Comparison of ENCODE assay signal across 21 cellular contexts in genomic region chr3:106829206-106829605, GRCh38.
DNase-seq lines count a peak whose midpoint lies in the region; ATAC-seq, FAIRE-seq and TF ChIP-seq lines count a peak whose summit lies in the region.
"Had no signal": no experiment of that assay in that cellular context is flagged by ENCODE, and none has a peak within 500 bp of the region (broad histone marks: within the 10 kb centered on the region; RNA-seq: fewer than 3 reads in every experiment).

No MANE protein-coding gene starts in this region.

- peaks cover 6% of the 10 kb centered on the region for H3K36me3 Mint-ChIP-seq in astrocyte (ENCODE audit: low read depth, unreplicated experiment)
- H3K36me3 Mint-ChIP-seq: activated naive CD4-positive, alpha-beta T cell treated with anti-CD3 and anti-CD28 coated beads, Interleukin-2, amount 50 U/mL, for 24 hours had no signal

- H3K79me2 ChIP-seq in astrocyte (ENCODE audit: insufficient read depth, low read length) = no peaks in the 10 kb centered on the region

- H3K9me3 ChIP-seq in astrocyte (ENCODE audit: insufficient read depth, low read depth, low read length) = peaks cover 5% of the 10 kb centered on the region
- H3K9me3 ChIP-seq: thyroid gland had no signal

- no peaks in the 10 kb centered on the region for H3K27me3 Mint-ChIP-seq in astrocyte (ENCODE audit: low read depth, unreplicated experiment)
- H3K27me3 Mint-ChIP-seq: central memory CD8-positive, alpha-beta T cell had no signal

- no peak overlapping the region for H3K9ac ChIP-seq in astrocyte (ENCODE audit: low read length)
- H3K9ac ChIP-seq: KMS-11 had no signal

- peak overlapping the region; percentile 3 for H3K27ac ChIP-seq in astrocyte (ENCODE audit: low read depth, low read length)
- H3K27ac ChIP-seq: A549, foreskin keratinocyte, KMS-11, thyroid gland had no signal

- peaks cover 44% of the 10 kb centered on the region for H3K4me1 ChIP-seq in astrocyte (ENCODE audit: insufficient read depth, low read length)
- H3K4me1 ChIP-seq: A549 had no signal

- ATAC-seq in HG03025 (IDR thresholded peaks at IDR 0.05; ENCODE audit: low FRiP score, unreplicated experiment) (no peak), HG02623 (IDR thresholded peaks at IDR 0.05; ENCODE audit: unreplicated experiment) (no peak)
- ATAC-seq: A549, foreskin keratinocyte, mucosa of descending colon had no signal

- peaks cover 57% of the 10 kb centered on the region for H3K4me1 Mint-ChIP-seq in astrocyte (ENCODE audit: low read depth, unreplicated experiment)
- H3K4me1 Mint-ChIP-seq: activated naive CD4-positive, alpha-beta T cell treated with anti-CD3 and anti-CD28 coated beads, Interleukin-2, amount 50 U/mL, for 24 hours; central memory CD8-positive, alpha-beta T cell had no signal

- H3K27ac Mint-ChIP-seq in astrocyte (ENCODE audit: unreplicated experiment) = peak overlapping the region; percentile 89
- H3K27ac Mint-ChIP-seq: activated naive CD4-positive, alpha-beta T cell treated with anti-CD3 and anti-CD28 coated beads, Interleukin-2, amount 50 U/mL, for 24 hours had no signal

- no peak overlapping the region for H3K4me3 ChIP-seq in astrocyte (ENCODE audit: insufficient read depth, low read depth, low read length)
- H3K4me3 ChIP-seq: A549, mucosa of descending colon, thyroid gland had no signal

- TF ChIP-seq CTCF in astrocyte (IDR thresholded peaks at IDR 0.05; ENCODE audit: insufficient read depth, low read depth, low read length) = no peak

- H3K36me3 ChIP-seq in astrocyte (ENCODE audit: insufficient read depth, low read length) = no peaks in the 10 kb centered on the region
- H3K36me3 ChIP-seq: thyroid gland had no signal

- DNase-seq in A172 (ENCODE audit: low spot score) (peak; percentile 38), HK-2 (ENCODE audit: unreplicated experiment) (peak; percentile 20), astrocyte (ENCODE audit: low read depth) (peak; percentile 79), kidney glomerular epithelial cell (lab: John Stamatoyannopoulos, UW) (peak; percentile 50), Kasumi-1 (lab: John Stamatoyannopoulos, UW) (no peak)
- DNase-seq in activated CD4-positive, alpha-beta T cell treated with anti-CD3 and anti-CD28 coated beads, Interleukin-2, amount 50 U/mL, for 1 hour = no peak
- DNase-seq: activated CD4-positive, alpha-beta T cell treated with anti-CD3 and anti-CD28 coated beads for 1 hour; activated CD8-positive, alpha-beta memory T cell treated with anti-CD3 and anti-CD28 coated beads, Interleukin-2, amount 50 U/mL, for 4 hours; DMS79; GOT3; mucosa of descending colon; NCI-H1417 treated with DMSO at 0.1 percent for 48 hours; SHP77; thyroid gland had no signal

- FAIRE-seq in astrocyte (lab: Jason Lieb, UNC) = peak; percentile 58
- FAIRE-seq: A549 had no signal

- peak overlapping the region; percentile 40 for H3K4me2 ChIP-seq in astrocyte (ENCODE audit: low read length)
- H3K4me2 ChIP-seq: A549, KMS-11 had no signal

- H3K4me3 Mint-ChIP-seq in astrocyte (ENCODE audit: unreplicated experiment) = no peak overlapping the region
- H3K4me3 Mint-ChIP-seq: activated naive CD4-positive, alpha-beta T cell treated with anti-CD3 and anti-CD28 coated beads, Interleukin-2, amount 50 U/mL, for 24 hours; central memory CD8-positive, alpha-beta T cell had no signal

- no peaks in the 10 kb centered on the region for H4K20me1 ChIP-seq in astrocyte (ENCODE audit: insufficient read depth, low read length)

- H3K9me3 Mint-ChIP-seq in astrocyte (ENCODE audit: unreplicated experiment) = peaks cover 13% of the 10 kb centered on the region

- peak overlapping the region; percentile 49 for H2AFZ ChIP-seq in astrocyte (ENCODE audit: low read depth, low read length)

- H3K27me3 ChIP-seq in astrocyte (ENCODE audit: insufficient read depth, low read length) = no peaks in the 10 kb centered on the region
- H3K27me3 ChIP-seq: foreskin keratinocyte, thyroid gland had no signal

Comparison
In these comparisons a context has a peak if more than half of its experiments do, and no peak if none do; other contexts are left out.
1. DNase-seq: peak in A172 (single experiment), HK-2 (single experiment), astrocyte (single experiment) and kidney glomerular epithelial cell (single experiment); none in activated CD4-positive, alpha-beta T cell treated with anti-CD3 and anti-CD28 coated beads, Interleukin-2, amount 50 U/mL, for 1 hour (single experiment) and Kasumi-1 (0 of 2).